1 cellular context compared by ENCODE assay signal in genomic region chr10:8416192-8416701, GRCh38.
TF ChIP-seq lines count a peak whose summit lies in the region.

No MANE protein-coding gene starts in this region.

TF ChIP-seq in HEK293, 187 proteins besides CTCF, POLR2A, EP300 and RAD21 (continued from another document):
- TF ChIP-seq ZNF513 (tag by site-specific recombination; IDR thresholded peaks at IDR 0.05) = no peak
- no peak for TF ChIP-seq SALL2 (tag by site-specific recombination; IDR thresholded peaks at IDR 0.05; ENCODE audit: borderline replicate concordance)
- TF ChIP-seq ZBTB21 (tag by site-specific recombination; IDR thresholded peaks at IDR 0.05) = peak; percentile 58; the same call in 1 of the 2 replicates
- 0 out of 2 replicates have a peak, but pooled peaks have one; percentile 47 for TF ChIP-seq KLF17 (tag by site-specific recombination; IDR thresholded peaks at IDR 0.05)
- no peak for TF ChIP-seq ZFP37 (tag by site-specific recombination; IDR thresholded peaks at IDR 0.05)
- 0 out of 2 replicates have a peak, but pooled peaks have one; percentile 29 for TF ChIP-seq OSR2 (tag by site-specific recombination; IDR thresholded peaks at IDR 0.05)
- TF ChIP-seq ZNF394 (tag by site-specific recombination; IDR thresholded peaks at IDR 0.05; ENCODE audit: borderline replicate concordance) = peak; percentile 27; the same call in 1 of the 2 replicates
- 0 out of 2 replicates have a peak, but pooled peaks have one; percentile 38 for TF ChIP-seq ZSCAN23 (tag by site-specific recombination; IDR thresholded peaks at IDR 0.05)
- TF ChIP-seq SP7 (tag by site-specific recombination; IDR thresholded peaks at IDR 0.05) = peak; percentile 66; the same call in 1 of the 2 replicates
- TF ChIP-seq ZNF521 (tag by site-specific recombination; IDR thresholded peaks at IDR 0.05) = no peak
